17 cellular contexts compared by ENCODE assay signal in genomic region chr5:24750356-24750755, GRCh38.
"Had no signal": no experiment of that assay in that cellular context is flagged by ENCODE, and none has a peak within 500 bp of the region (broad histone marks: within the 10 kb centered on the region; RNA-seq: fewer than 3 reads in every experiment).

No MANE protein-coding gene starts in this region.

- DNase-seq: activated CD4-positive, CD25-positive, alpha-beta regulatory T cell treated with anti-CD3 and anti-CD28 coated beads, Interleukin-2, amount 50 U/mL, for 72 hours; activated naive CD4-positive, alpha-beta T cell; activated T-cell treated with anti-CD3 and anti-CD28 coated beads, Interleukin-2, amount 50 U/mL, for 24 hours; central memory CD4-positive, alpha-beta T cell; gastrocnemius medialis; hippocampal formation; left ventricle myocardium superior; mammary epithelial cell; naive thymus-derived CD8-positive, alpha-beta T cell; retina; sigmoid colon; stimulated activated CD4-positive, alpha-beta T cell treated with anti-CD3 and anti-CD28 coated beads, Interleukin-2, amount 100 ng/mL, for 48 hours; stimulated activated CD8-positive, alpha-beta memory T cell treated with anti-CD3 and anti-CD28 coated beads, Interleukin-4, amount 100 ng/mL, for 48 hours; stimulated activated naive B cell treated with anti-CD40 and anti-IgM and Interleukin-4, amounts not matched to agents 10 μg/mL and 1 μg/mL and 100 μg/mL, for 72 hours; transverse colon; WERI-Rb-1 had no signal

- H3K36me3 ChIP-seq: esophagus muscularis mucosa, gastrocnemius medialis, sigmoid colon, transverse colon, WERI-Rb-1 had no signal

- ATAC-seq: gastrocnemius medialis; left ventricle myocardium superior; naive thymus-derived CD8-positive, alpha-beta T cell; stimulated activated naive B cell treated with anti-CD40 and anti-IgM and Interleukin-4, amounts not matched to agents 10 μg/mL and 1 μg/mL and 100 μg/mL, for 72 hours had no signal

- H3K27me3 ChIP-seq: esophagus muscularis mucosa, gastrocnemius medialis, sigmoid colon, transverse colon had no signal

- H3K4me3 ChIP-seq: esophagus muscularis mucosa, gastrocnemius medialis, sigmoid colon, transverse colon had no signal

- H3K4me1 ChIP-seq: esophagus muscularis mucosa, gastrocnemius medialis, sigmoid colon, transverse colon had no signal

- H3K27ac ChIP-seq: esophagus muscularis mucosa, gastrocnemius medialis, sigmoid colon, transverse colon, WERI-Rb-1 had no signal

- H3K9me3 ChIP-seq: esophagus muscularis mucosa, gastrocnemius medialis, sigmoid colon, transverse colon had no signal
